26 cellular contexts compared by ENCODE assay signal in genomic region chr22:49585695-49586243, GRCh38.
"Had no signal": no experiment of that assay in that cellular context is flagged by ENCODE, and none has a peak within 500 bp of the region (broad histone marks: within the 10 kb centered on the region; RNA-seq: fewer than 3 reads in every experiment).

No MANE protein-coding gene starts in this region.

- H3K27ac ChIP-seq: ascending aorta, body of pancreas, RWPE1, SJSA1 had no signal

- H3K4me3 ChIP-seq: ascending aorta, body of pancreas, K562, SJSA1 had no signal

- H3K36me3 ChIP-seq: ascending aorta, SJSA1 had no signal

- H3K4me1 ChIP-seq: ascending aorta, body of pancreas, SJSA1 had no signal

- DNase-seq: activated CD4-positive, alpha-beta T cell treated with anti-CD3 and anti-CD28 coated beads for 1 hour; activated CD4-positive, alpha-beta T cell treated with anti-CD3 and anti-CD28 coated beads, Interleukin-2, amount 10 ng/mL, durations not matched to agents 24 days and 14 days; activated CD4-positive, alpha-beta T cell treated with anti-CD3 and anti-CD28 coated beads, Interleukin-2, amount 50 U/mL, for 48 hours; activated CD8-positive, alpha-beta memory T cell treated with anti-CD3 and anti-CD28 coated beads, Interleukin-2, amount 10 ng/mL, durations not matched to agents 7 days and 5 days; activated naive CD8-positive, alpha-beta T cell treated with anti-CD3 and anti-CD28 coated beads, Interleukin-2, amount 50 U/mL, for 24 hours; amniotic stem cell; body of pancreas; central memory CD4-positive, alpha-beta T cell; Karpas-422; MM.1S; NCI-H1105; NCI-H1436; NCI-H1694 treated with DMSO at 0.1 percent for 48 hours; NCI-H2081; NCI-H510A treated with DMSO at 0.1 percent for 48 hours; NK-92 treated with Interleukin-12 subunit alpha and Interleukin-12 subunit beta, amount 100 ng/mL, for 24 hours; OCI-M1; SHP77; T-helper 17 cell; T-helper 9 cell had no signal

- H3K27me3 ChIP-seq: ascending aorta, body of pancreas, SJSA1 had no signal

- H3K9me3 ChIP-seq: ascending aorta, body of pancreas had no signal

- ATAC-seq: activated CD8-positive, alpha-beta memory T cell treated with anti-CD3 and anti-CD28 coated beads, Interleukin-2, amount 10 ng/mL, durations not matched to agents 7 days and 5 days; activated naive CD4-positive, alpha-beta T cell treated with anti-CD3 and anti-CD28 coated beads, Interleukin-2, amount 50 U/mL, for 72 hours; activated naive CD8-positive, alpha-beta T cell treated with anti-CD3 and anti-CD28 coated beads, Interleukin-2, amount 50 U/mL, for 24 hours; body of pancreas; K562; SK-N-SH treated with all-trans-retinoic acid at 6 μM for 48 hours; T-helper 17 cell had no signal
